ENCODE assay signal across 9 cellular contexts in the genomic region with DNA sequence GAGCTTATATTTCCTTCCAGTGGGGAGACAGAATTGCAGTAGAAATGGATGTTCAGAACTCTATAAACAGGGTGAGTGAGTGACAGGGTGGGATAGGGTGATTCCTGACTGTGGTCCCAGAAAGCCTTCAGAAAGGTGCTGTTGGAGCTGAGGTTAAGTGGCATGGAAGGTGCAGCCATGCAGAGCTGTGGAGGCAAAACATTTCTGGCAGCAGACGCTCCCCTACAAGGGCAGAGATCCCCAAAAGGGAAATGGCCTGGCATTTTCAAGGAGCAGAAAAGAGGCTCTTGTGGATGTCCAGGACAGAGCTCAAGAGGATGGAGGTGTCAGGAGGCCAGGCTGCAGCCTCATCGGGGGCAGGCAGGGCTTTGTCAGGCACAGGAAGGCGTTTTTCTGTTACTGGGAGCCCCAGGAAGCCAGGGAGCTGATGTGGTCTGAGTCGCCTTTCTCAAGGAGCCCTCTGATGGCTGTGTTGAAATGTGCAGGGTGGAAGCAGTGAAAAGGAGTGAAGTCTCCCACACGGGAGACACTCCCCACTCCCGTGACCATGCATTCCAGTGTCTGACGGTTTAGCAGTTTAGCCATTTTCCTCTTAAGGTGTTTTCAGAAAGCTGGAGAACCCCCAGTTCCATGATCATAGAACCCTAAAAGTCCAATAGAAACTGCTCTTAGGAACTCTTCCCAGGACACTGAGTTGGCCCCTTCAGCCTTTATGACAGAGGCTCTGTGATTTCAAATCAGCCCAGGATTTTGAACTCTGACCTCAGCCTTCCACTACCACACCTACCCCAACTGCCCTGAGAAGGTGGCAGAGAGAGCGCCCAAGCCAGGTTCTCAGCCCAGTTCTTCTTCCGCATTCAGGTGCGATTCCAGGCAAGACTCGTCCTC.
DNase-seq lines count a peak whose midpoint lies in the region; ATAC-seq and TF ChIP-seq lines count a peak whose summit lies in the region.
"Had no signal": no experiment of that assay in that cellular context is flagged by ENCODE, and none has a peak within 500 bp of the region (broad histone marks: within the 10 kb centered on the region; RNA-seq: fewer than 3 reads in every experiment).

No MANE protein-coding gene starts in this region.

- no peak overlapping the region for H3K4me3 ChIP-seq in AG04450 (ENCODE audit: low read depth, low read length)
- H3K4me3 ChIP-seq in adrenal gland = no peak overlapping the region
- H3K4me3 ChIP-seq: ovary had no signal

- ATAC-seq in GM19324 (IDR thresholded peaks at IDR 0.05; ENCODE audit: low FRiP score, unreplicated experiment) = no peak

- peaks cover 29% of the 10 kb centered on the region for H3K27me3 ChIP-seq in AG04450 (ENCODE audit: control insufficient read depth, insufficient read depth, low read length)
- H3K27me3 ChIP-seq in adrenal gland = no peaks in the 10 kb centered on the region
- H3K27me3 ChIP-seq: ovary had no signal

- peaks cover 5 to 21% of the 10 kb centered on the region in 2 donors for H3K4me1 ChIP-seq in adrenal gland (replicated peaks in 1 of 2)

- no peak for DNase-seq in AG04450 (ENCODE audit: low read depth, low spot score)
- DNase-seq in HT-29 (ENCODE audit: low spot score) = peak; percentile 43
- DNase-seq in adrenal gland = peak in 4 of 7 donors; percentile 27 to 62 (median 48)
- DNase-seq in kidney glomerular epithelial cell (lab: John Stamatoyannopoulos, UW) = peak; percentile 25
- no peak for DNase-seq in activated gamma-delta T cell treated with Interleukin-2 at 50 U/mL for 16 hours
- no peak for DNase-seq in activated T-helper 1 cell treated with anti-CD3 and anti-CD28 coated beads, Interleukin-12 subunit alpha, Interleukin-12 subunit beta, Interleukin-2, Interleukin-4 antibody, amounts not matched to agents 30 ng/mL and 10 ng/mL and 1 ng/mL, durations not matched to agents 14 hours and 24 hours and 36 hours (ENCODE audit: low spot score)
- DNase-seq in stimulated activated CD8-positive, alpha-beta memory T cell treated with anti-CD3 and anti-CD28 coated beads, Interleukin-4, amount 100 ng/mL, for 48 hours = no peak

- H3K27ac ChIP-seq in AG04450 (ENCODE audit: low read depth, low read length) (no peak overlapping the region), adrenal gland (peak overlapping the region in 2 of 5 donors; percentile 13 to 65)

- H3K9me3 ChIP-seq in AG04450 (ENCODE audit: control insufficient read depth, insufficient read depth, low read length) = no peaks in the 10 kb centered on the region
- H3K9me3 ChIP-seq in adrenal gland (replicated peaks in 1 of 3) = no peaks in the 10 kb centered on the region
- H3K9me3 ChIP-seq: ovary had no signal

- CTCF ChIA-PET in AG04450 (lab: Charles Lee) = interaction anchor here (1.1 to 4.5 kb wide), 4 partner anchors 14 to 238 kb away, joined by 3 to 26 read pairs (median 4); no protein-coding TSS in a partner anchor

- peak; percentile 26; the same call in 1 of the 2 replicates for TF ChIP-seq CTCF in AG04450 (IDR thresholded peaks at IDR 0.05; ENCODE audit: low read depth, low read length)
- peak in 2 of 6 experiments; percentile 10 to 14 for TF ChIP-seq CTCF in adrenal gland (IDR thresholded peaks at IDR 0.05)

- POLR2A ChIA-PET in AG04450 (lab: Yijun Ruan, JAX) = interaction anchor here (0.6 kb wide), 1 partner anchor 308 kb away, joined by 8 read pairs; no protein-coding TSS in a partner anchor

- H3K4me1 Mint-ChIP-seq in activated T-helper 1 cell treated with anti-CD3 and anti-CD28 coated beads, Interleukin-12 subunit alpha, Interleukin-12 subunit beta, Interleukin-2, Interleukin-4 antibody, amounts not matched to agents 30 ng/mL and 10 ng/mL and 1 ng/mL, durations not matched to agents 14 hours and 24 hours and 36 hours (ENCODE audit: low read depth) = no peaks in the 10 kb centered on the region

- intact Hi-C loops in adrenal gland (cut with DNase I) = no loop called here
- intact Hi-C loops in activated T-helper 1 cell treated with anti-CD3 and anti-CD28 coated beads, Interleukin-12 subunit alpha, Interleukin-12 subunit beta, Interleukin-2, Interleukin-4 antibody, amounts not matched to agents 30 ng/mL and 10 ng/mL and 1 ng/mL, durations not matched to agents 14 hours and 24 hours and 36 hours (cut with micrococcal nuclease) = no loop called here

- H3K9me3 Mint-ChIP-seq in activated T-helper 1 cell treated with anti-CD3 and anti-CD28 coated beads, Interleukin-12 subunit alpha, Interleukin-12 subunit beta, Interleukin-2, Interleukin-4 antibody, amounts not matched to agents 30 ng/mL and 10 ng/mL and 1 ng/mL, durations not matched to agents 14 hours and 24 hours and 36 hours = no peaks in the 10 kb centered on the region

- 71 to 81% (median 76%) methylated on average over 9 to 11 of the region's 11 CpGs for WGBS in adrenal gland, 4 donors

- H3K36me3 ChIP-seq in adrenal gland (replicated peaks in 1 of 2) = no peaks in the 10 kb centered on the region
- H3K36me3 ChIP-seq: ovary had no signal

- no peak overlapping the region for H3K4me3 Mint-ChIP-seq in activated T-helper 1 cell treated with anti-CD3 and anti-CD28 coated beads, Interleukin-12 subunit alpha, Interleukin-12 subunit beta, Interleukin-2, Interleukin-4 antibody, amounts not matched to agents 30 ng/mL and 10 ng/mL and 1 ng/mL, durations not matched to agents 14 hours and 24 hours and 36 hours

- H3K27me3 Mint-ChIP-seq in activated T-helper 1 cell treated with anti-CD3 and anti-CD28 coated beads, Interleukin-12 subunit alpha, Interleukin-12 subunit beta, Interleukin-2, Interleukin-4 antibody, amounts not matched to agents 30 ng/mL and 10 ng/mL and 1 ng/mL, durations not matched to agents 14 hours and 24 hours and 36 hours (ENCODE audit: insufficient read depth) = peaks cover 4% of the 10 kb centered on the region

- H3K27ac Mint-ChIP-seq in activated T-helper 1 cell treated with anti-CD3 and anti-CD28 coated beads, Interleukin-12 subunit alpha, Interleukin-12 subunit beta, Interleukin-2, Interleukin-4 antibody, amounts not matched to agents 30 ng/mL and 10 ng/mL and 1 ng/mL, durations not matched to agents 14 hours and 24 hours and 36 hours = no peak overlapping the region

- no peaks in the 10 kb centered on the region for H3K36me3 Mint-ChIP-seq in activated T-helper 1 cell treated with anti-CD3 and anti-CD28 coated beads, Interleukin-12 subunit alpha, Interleukin-12 subunit beta, Interleukin-2, Interleukin-4 antibody, amounts not matched to agents 30 ng/mL and 10 ng/mL and 1 ng/mL, durations not matched to agents 14 hours and 24 hours and 36 hours (ENCODE audit: low read depth)

- TF ChIP-seq POLR2A in adrenal gland (IDR thresholded peaks at IDR 0.05) = no peak

Comparison
In these comparisons a context has a peak if more than half of its experiments do, and no peak if none do; other contexts are left out.
1. DNase-seq: peak in HT-29 (single experiment), adrenal gland (4 of 7) and kidney glomerular epithelial cell (single experiment); none in AG04450 (single experiment), activated gamma-delta T cell treated with Interleukin-2 at 50 U/mL for 16 hours (single experiment), activated T-helper 1 cell treated with anti-CD3 and anti-CD28 coated beads, Interleukin-12 subunit alpha, Interleukin-12 subunit beta, Interleukin-2, Interleukin-4 antibody, amounts not matched to agents 30 ng/mL and 10 ng/mL and 1 ng/mL, durations not matched to agents 14 hours and 24 hours and 36 hours (single experiment) and stimulated activated CD8-positive, alpha-beta memory T cell treated with anti-CD3 and anti-CD28 coated beads, Interleukin-4, amount 100 ng/mL, for 48 hours (single experiment).